ENCODE assay signal across 16 cellular contexts in the genomic region with DNA sequence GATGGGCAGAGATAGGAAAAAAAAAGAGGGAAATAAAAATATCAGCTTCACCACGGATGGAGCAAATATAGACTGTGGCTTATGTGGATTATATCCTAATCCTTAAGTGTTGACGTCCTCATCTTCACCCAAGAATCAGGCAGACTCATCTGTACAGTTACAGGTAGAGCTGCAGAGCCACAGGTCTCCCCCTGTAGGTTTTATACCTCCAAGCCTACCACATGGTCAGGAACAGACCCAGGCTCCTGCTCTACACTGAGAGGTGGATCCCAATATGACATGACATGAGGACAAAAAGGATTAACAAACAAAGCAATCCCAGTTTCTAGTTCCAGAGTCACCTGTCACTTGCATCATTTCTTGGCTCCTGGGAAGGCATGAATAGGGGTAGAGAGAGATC.
DNase-seq lines count a peak whose midpoint lies in the region; ATAC-seq and TF ChIP-seq lines count a peak whose summit lies in the region.
"Had no signal": no experiment of that assay in that cellular context is flagged by ENCODE, and none has a peak within 500 bp of the region (broad histone marks: within the 10 kb centered on the region; RNA-seq: fewer than 3 reads in every experiment).

No MANE protein-coding gene starts in this region.

- TF ChIP-seq CTCF in endodermal cell (conservative IDR thresholded peaks at IDR 0.05) (peak; percentile 37), prostate gland (IDR thresholded peaks at IDR 0.05) (no peak)

- H3K27ac ChIP-seq in endodermal cell (ENCODE audit: low read depth, low read length), result no peak overlapping the region
- H3K27ac ChIP-seq in prostate gland, result no peak overlapping the region
- H3K27ac ChIP-seq: SJCRH30 had no signal

- H3K4me3 ChIP-seq in endodermal cell (ENCODE audit: low read length), result no peak overlapping the region
- H3K4me3 ChIP-seq in prostate gland, result no peak overlapping the region
- H3K4me3 ChIP-seq: SJCRH30 had no signal

- H3K4me3 Mint-ChIP-seq in endodermal cell, result no peak overlapping the region
- H3K4me3 Mint-ChIP-seq: CD14-positive monocyte, T-cell had no signal

- H3K36me3 ChIP-seq in endodermal cell (ENCODE audit: control insufficient read depth, insufficient read depth, low read length) (no peaks in the 10 kb centered on the region), prostate gland (no peaks in the 10 kb centered on the region)
- H3K36me3 ChIP-seq: SJCRH30 had no signal

- H3K9me3 ChIP-seq in endodermal cell (ENCODE audit: control insufficient read depth, low read length) (no peaks in the 10 kb centered on the region), prostate gland (no peaks in the 10 kb centered on the region)
- H3K9me3 ChIP-seq: SJCRH30 had no signal

- H3K4me1 ChIP-seq in endodermal cell (ENCODE audit: control insufficient read depth, insufficient read depth, low read length) (no peaks in the 10 kb centered on the region), prostate gland (replicated peaks) (no peaks in the 10 kb centered on the region)

- intact Hi-C loops in prostate gland (cut with DNase I), result no loop called here

- no peaks in the 10 kb centered on the region for H3K27me3 Mint-ChIP-seq in endodermal cell (ENCODE audit: insufficient read depth)
- H3K27me3 Mint-ChIP-seq: T-cell had no signal

- H3K4me1 Mint-ChIP-seq in endodermal cell, result peaks cover 7% of the 10 kb centered on the region
- H3K4me1 Mint-ChIP-seq: CD14-positive monocyte, T-cell had no signal

- no peak for TF ChIP-seq POLR2A in prostate gland (IDR thresholded peaks at IDR 0.05)

- H3K27me3 ChIP-seq in endodermal cell (ENCODE audit: control insufficient read depth, insufficient read depth, low read length, poor library complexity, severe bottlenecking) (no peaks in the 10 kb centered on the region), prostate gland (replicated peaks; ENCODE audit: insufficient read depth) (no peaks in the 10 kb centered on the region)
- H3K27me3 ChIP-seq: SJCRH30 had no signal

- no peaks in the 10 kb centered on the region for H3K36me3 Mint-ChIP-seq in endodermal cell (ENCODE audit: low read depth)
- H3K36me3 Mint-ChIP-seq: CD14-positive monocyte, T-cell had no signal

- no peak overlapping the region for H3K27ac Mint-ChIP-seq in endodermal cell
- H3K27ac Mint-ChIP-seq: CD14-positive monocyte, T-cell had no signal

- WGBS in endodermal cell (ENCODE audit: insufficient coverage in 1 of 2, insufficient read length in 1 of 2), 2 experiments, result 92% methylated on average over 2 of the region's 2 CpGs; no CpG with 5 or more reads in 1 of the 2 experiments
- WGBS in prostate gland, result 83% methylated on average over 2 of the region's 2 CpGs

- no peak for ATAC-seq in GM18909 (IDR thresholded peaks at IDR 0.05; ENCODE audit: poor library complexity, unreplicated experiment)
- ATAC-seq: T-cell had no signal

- DNase-seq in NCI-H82 (lab: John Stamatoyannopoulos, UW) (peak; percentile 15), NCI-H82 treated with DMSO at 0.1 percent for 48 hours (lab: John Stamatoyannopoulos, UW; ENCODE audit: unreplicated experiment) (no peak), NCI-H2171 treated with DMSO at 0.1 percent for 48 hours (lab: John Stamatoyannopoulos, UW) (peak; percentile 99), endodermal cell (no peak), prostate gland (ENCODE audit: low spot score) (no peak), GM19238 (ENCODE audit: insufficient read length, low spot score) (no peak)
- DNase-seq: DMS79 treated with DMSO at 0.1 percent for 48 hours; IMR-90; NCI-H1694; NCI-H2081; NCI-H69; NK-92 treated with Interleukin-12 subunit alpha and Interleukin-12 subunit beta, amount 100 ng/mL, for 24 hours; T-cell had no signal

- H3K9ac ChIP-seq in endodermal cell (ENCODE audit: extremely low read depth, low read length, poor library complexity, severe bottlenecking), result no peak overlapping the region

- H3K9me3 Mint-ChIP-seq in endodermal cell, result no peaks in the 10 kb centered on the region
- H3K9me3 Mint-ChIP-seq: CD14-positive monocyte, T-cell had no signal

Comparison
In these comparisons a context has a peak if more than half of its experiments do, and no peak if none do; other contexts are left out.
1. DNase-seq: peak in NCI-H82 (single experiment) and NCI-H2171 treated with DMSO at 0.1 percent for 48 hours (single experiment); none in NCI-H82 treated with DMSO at 0.1 percent for 48 hours (single experiment), endodermal cell (single experiment), prostate gland (single experiment) and GM19238 (single experiment).